Comparison of ENCODE assay signal across 1 cellular context in the genomic region with DNA sequence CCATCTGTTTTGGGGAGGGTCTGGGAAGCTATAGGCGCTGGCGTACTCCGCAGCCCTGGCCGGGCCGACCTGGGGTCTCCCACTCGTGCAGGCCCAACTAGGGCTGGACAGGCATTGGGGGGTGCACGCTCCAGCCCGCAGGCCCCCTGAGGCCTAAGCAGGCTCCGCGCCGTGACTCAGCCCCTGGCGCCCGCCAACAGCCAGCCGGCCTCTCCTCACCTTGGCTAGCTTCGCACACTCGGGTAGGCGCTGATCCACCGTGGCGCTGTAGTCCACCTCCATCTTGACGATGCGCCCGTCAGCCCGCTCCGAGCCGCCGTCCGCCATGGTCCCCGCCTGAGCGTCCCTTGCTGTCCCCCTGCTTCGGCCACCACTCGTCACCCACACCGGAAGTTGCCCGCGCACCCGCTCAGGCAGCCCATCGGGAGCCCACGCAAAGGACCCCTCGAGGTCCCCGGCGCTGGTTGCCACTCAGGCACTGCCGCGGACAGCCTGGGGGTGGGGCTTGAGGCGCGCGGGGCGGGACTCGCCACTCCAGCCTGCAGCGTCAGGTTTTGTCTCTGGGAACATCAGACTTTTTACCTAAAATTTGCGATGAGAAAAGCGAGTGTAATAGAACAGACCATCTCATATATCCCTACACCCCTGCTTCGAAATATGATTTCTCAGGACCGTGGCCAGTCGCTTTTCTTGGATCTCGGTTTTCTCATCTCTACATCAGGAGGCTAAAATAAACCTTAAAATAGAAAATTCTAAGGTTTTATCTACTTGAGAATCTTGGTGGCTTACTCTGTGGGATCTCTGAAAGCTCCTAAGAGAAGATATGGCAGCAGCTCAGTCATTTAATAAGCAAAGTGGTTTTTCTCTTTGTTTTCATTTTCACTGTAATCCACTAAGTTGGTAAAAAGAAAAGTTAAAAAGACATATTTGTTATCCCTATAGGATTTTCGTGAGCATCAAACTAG.
TF ChIP-seq lines count a peak whose summit lies in the region.

A gene (minus strand): TSS at position 385 of the 965 bp plus-strand sequence. CDS start 58 bp downstream, at position 327.

TF ChIP-seq in HepG2, 621 proteins besides CTCF, POLR2A, EP300 and RAD21 (continued from another document and continues in another):
- TF ChIP-seq, protein P1, sequence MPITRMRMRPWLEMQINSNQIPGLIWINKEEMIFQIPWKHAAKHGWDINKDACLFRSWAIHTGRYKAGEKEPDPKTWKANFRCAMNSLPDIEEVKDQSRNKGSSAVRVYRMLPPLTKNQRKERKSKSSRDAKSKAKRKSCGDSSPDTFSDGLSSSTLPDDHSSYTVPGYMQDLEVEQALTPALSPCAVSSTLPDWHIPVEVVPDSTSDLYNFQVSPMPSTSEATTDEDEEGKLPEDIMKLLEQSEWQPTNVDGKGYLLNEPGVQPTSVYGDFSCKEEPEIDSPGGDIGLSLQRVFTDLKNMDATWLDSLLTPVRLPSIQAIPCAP (CRISPR knock-in tag; IDR thresholded peaks at IDR 0.05; ENCODE audit: low read depth): no peak
- TF ChIP-seq ZSCAN25 (CRISPR knock-in tag; IDR thresholded peaks at IDR 0.05) (peak; percentile 80), ARNT2 (CRISPR knock-in tag; IDR thresholded peaks at IDR 0.05; ENCODE audit: low read depth) (peak; percentile 95), RNF2 (conservative IDR thresholded peaks at IDR 0.05; ENCODE audit: low read depth) (0 out of 2 replicates have a peak, but pooled peaks have one; percentile 59), FOXM1 (CRISPR knock-in tag; IDR thresholded peaks at IDR 0.05) (no peak), SP140L (CRISPR knock-in tag; IDR thresholded peaks at IDR 0.05; ENCODE audit: borderline replicate concordance) (no peak), MBD4 (IDR thresholded peaks at IDR 0.05; ENCODE audit: borderline replicate concordance, low read length) (no peak), FOXK1 (CRISPR knock-in tag; IDR thresholded peaks at IDR 0.05; ENCODE audit: borderline replicate concordance, low read depth) (peak; percentile 79), AGO2 (optimal IDR thresholded peaks at IDR 0.05; ENCODE audit: low read depth, low read length) (peak; percentile 83), U2AF1 (optimal IDR thresholded peaks at IDR 0.05; ENCODE audit: low read depth, low read length) (peak; percentile 69), KDM1A (CRISPR knock-in tag; IDR thresholded peaks at IDR 0.05) (no peak; the same call in 1 of the 2 replicates), ZNF484 (CRISPR knock-in tag; IDR thresholded peaks at IDR 0.05; ENCODE audit: borderline replicate concordance, low read depth) (no peak), PITX1 (CRISPR knock-in tag; IDR thresholded peaks at IDR 0.05) (peak; percentile 61), ZSCAN30 (CRISPR knock-in tag; IDR thresholded peaks at IDR 0.05) (no peak), RAD51 (IDR thresholded peaks at IDR 0.05; ENCODE audit: borderline replicate concordance) (no peak), ZNF101 (CRISPR knock-in tag; IDR thresholded peaks at IDR 0.05; ENCODE audit: borderline replicate concordance, low read depth) (no peak; the same call in 1 of the 2 replicates), THYN1 (CRISPR knock-in tag; IDR thresholded peaks at IDR 0.05; ENCODE audit: borderline replicate concordance, low read depth) (0 out of 2 replicates have a peak, but pooled peaks have one; percentile 23), ZKSCAN5 (CRISPR knock-in tag; IDR thresholded peaks at IDR 0.05) (peak; percentile 64; the same call in 1 of the 2 replicates), NFE2L2 (IDR thresholded peaks at IDR 0.05; ENCODE audit: low read length) (no peak), NFYC (CRISPR knock-in tag; IDR thresholded peaks at IDR 0.05) (no peak), ZNF143 (CRISPR knock-in tag; IDR thresholded peaks at IDR 0.05) (0 out of 2 replicates have a peak, but pooled peaks have one; percentile 47), POLR2G (IDR thresholded peaks at IDR 0.05; ENCODE audit: low read depth, low read length) (peak; percentile 97), ATRX (CRISPR knock-in tag; IDR thresholded peaks at IDR 0.05; ENCODE audit: borderline replicate concordance) (no peak), ZNF225 (CRISPR knock-in tag; IDR thresholded peaks at IDR 0.05) (peak; percentile 98; the same call in 1 of the 2 replicates), FOXA1 (IDR thresholded peaks at IDR 0.05) (no peak), FOXA1 (CRISPR knock-in tag; IDR thresholded peaks at IDR 0.05) (peak; percentile 53; the same call in 1 of the 2 replicates), SAFB2 (CRISPR knock-in tag; IDR thresholded peaks at IDR 0.05; ENCODE audit: borderline replicate concordance, low read depth) (peak; percentile 73; the same call in 1 of the 2 replicates), NCOA5 (CRISPR knock-in tag; IDR thresholded peaks at IDR 0.05) (no peak), FOXP1 (IDR thresholded peaks at IDR 0.05) (no peak), FOXP1 (CRISPR knock-in tag; IDR thresholded peaks at IDR 0.05) (no peak), ZNF891 (CRISPR knock-in tag; IDR thresholded peaks at IDR 0.05) (peak; percentile 96), EEA1 (CRISPR knock-in tag; IDR thresholded peaks at IDR 0.05; ENCODE audit: borderline replicate concordance) (peak; percentile 95; the same call in 1 of the 2 replicates), ZNF737 (CRISPR knock-in tag; IDR thresholded peaks at IDR 0.05; ENCODE audit: borderline replicate concordance) (0 out of 2 replicates have a peak, but pooled peaks have one; percentile 84), HNRNPUL1 (IDR thresholded peaks at IDR 0.05; ENCODE audit: low read depth, low read length) (peak; percentile 67; the same call in 1 of the 2 replicates), ZNF264 (CRISPR knock-in tag; IDR thresholded peaks at IDR 0.05) (peak; percentile 82), ZNF383 (CRISPR knock-in tag; IDR thresholded peaks at IDR 0.05; ENCODE audit: borderline replicate concordance) (peak; percentile 88; the same call in 1 of the 2 replicates), SIX1 (CRISPR knock-in tag; IDR thresholded peaks at IDR 0.05; ENCODE audit: borderline replicate concordance) (0 out of 2 replicates have a peak, but pooled peaks have one; percentile 20), KDM3A (CRISPR knock-in tag; IDR thresholded peaks at IDR 0.05; ENCODE audit: low read depth) (peak; percentile 80), TRIM24 (CRISPR knock-in tag; IDR thresholded peaks at IDR 0.05) (no peak), FOXC1 (CRISPR knock-in tag; IDR thresholded peaks at IDR 0.05; ENCODE audit: borderline replicate concordance) (peak; percentile 97), SNRNP70 (IDR thresholded peaks at IDR 0.05; ENCODE audit: low read depth, low read length) (no peak), ZNF879 (CRISPR knock-in tag; IDR thresholded peaks at IDR 0.05) (peak; percentile 92; the same call in 1 of the 2 replicates), ZNF451 (CRISPR knock-in tag; IDR thresholded peaks at IDR 0.05) (no peak), ZNF329 (CRISPR knock-in tag; IDR thresholded peaks at IDR 0.05; ENCODE audit: low read depth) (0 out of 2 replicates have a peak, but pooled peaks have one; percentile 79), IKZF4 (CRISPR knock-in tag; IDR thresholded peaks at IDR 0.05; ENCODE audit: borderline replicate concordance, low read depth, not compliant biosample characterization) (peak; percentile 95), ZNF564 (CRISPR knock-in tag; IDR thresholded peaks at IDR 0.05) (no peak; the same call in 1 of the 2 replicates), NFIB (CRISPR knock-in tag; IDR thresholded peaks at IDR 0.05; ENCODE audit: borderline replicate concordance) (no peak), JUN (CRISPR knock-in tag; IDR thresholded peaks at IDR 0.05) (peak; percentile 86)
- TF ChIP-seq, protein P2, sequence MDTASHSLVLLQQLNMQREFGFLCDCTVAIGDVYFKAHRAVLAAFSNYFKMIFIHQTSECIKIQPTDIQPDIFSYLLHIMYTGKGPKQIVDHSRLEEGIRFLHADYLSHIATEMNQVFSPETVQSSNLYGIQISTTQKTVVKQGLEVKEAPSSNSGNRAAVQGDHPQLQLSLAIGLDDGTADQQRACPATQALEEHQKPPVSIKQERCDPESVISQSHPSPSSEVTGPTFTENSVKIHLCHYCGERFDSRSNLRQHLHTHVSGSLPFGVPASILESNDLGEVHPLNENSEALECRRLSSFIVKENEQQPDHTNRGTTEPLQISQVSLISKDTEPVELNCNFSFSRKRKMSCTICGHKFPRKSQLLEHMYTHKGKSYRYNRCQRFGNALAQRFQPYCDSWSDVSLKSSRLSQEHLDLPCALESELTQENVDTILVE (CRISPR knock-in tag; IDR thresholded peaks at IDR 0.05): peak; percentile 75
- TF ChIP-seq, protein P3, sequence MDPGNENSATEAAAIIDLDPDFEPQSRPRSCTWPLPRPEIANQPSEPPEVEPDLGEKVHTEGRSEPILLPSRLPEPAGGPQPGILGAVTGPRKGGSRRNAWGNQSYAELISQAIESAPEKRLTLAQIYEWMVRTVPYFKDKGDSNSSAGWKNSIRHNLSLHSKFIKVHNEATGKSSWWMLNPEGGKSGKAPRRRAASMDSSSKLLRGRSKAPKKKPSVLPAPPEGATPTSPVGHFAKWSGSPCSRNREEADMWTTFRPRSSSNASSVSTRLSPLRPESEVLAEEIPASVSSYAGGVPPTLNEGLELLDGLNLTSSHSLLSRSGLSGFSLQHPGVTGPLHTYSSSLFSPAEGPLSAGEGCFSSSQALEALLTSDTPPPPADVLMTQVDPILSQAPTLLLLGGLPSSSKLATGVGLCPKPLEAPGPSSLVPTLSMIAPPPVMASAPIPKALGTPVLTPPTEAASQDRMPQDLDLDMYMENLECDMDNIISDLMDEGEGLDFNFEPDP (CRISPR knock-in tag; conservative IDR thresholded peaks at IDR 0.05): no peak
- TF ChIP-seq, protein P4, sequence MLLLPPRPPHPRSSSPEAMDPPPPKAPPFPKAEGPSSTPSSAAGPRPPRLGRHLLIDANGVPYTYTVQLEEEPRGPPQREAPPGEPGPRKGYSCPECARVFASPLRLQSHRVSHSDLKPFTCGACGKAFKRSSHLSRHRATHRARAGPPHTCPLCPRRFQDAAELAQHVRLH (CRISPR knock-in tag; IDR thresholded peaks at IDR 0.05; ENCODE audit: borderline replicate concordance, low read depth): peak; percentile 98
- TF ChIP-seq, protein P5, sequence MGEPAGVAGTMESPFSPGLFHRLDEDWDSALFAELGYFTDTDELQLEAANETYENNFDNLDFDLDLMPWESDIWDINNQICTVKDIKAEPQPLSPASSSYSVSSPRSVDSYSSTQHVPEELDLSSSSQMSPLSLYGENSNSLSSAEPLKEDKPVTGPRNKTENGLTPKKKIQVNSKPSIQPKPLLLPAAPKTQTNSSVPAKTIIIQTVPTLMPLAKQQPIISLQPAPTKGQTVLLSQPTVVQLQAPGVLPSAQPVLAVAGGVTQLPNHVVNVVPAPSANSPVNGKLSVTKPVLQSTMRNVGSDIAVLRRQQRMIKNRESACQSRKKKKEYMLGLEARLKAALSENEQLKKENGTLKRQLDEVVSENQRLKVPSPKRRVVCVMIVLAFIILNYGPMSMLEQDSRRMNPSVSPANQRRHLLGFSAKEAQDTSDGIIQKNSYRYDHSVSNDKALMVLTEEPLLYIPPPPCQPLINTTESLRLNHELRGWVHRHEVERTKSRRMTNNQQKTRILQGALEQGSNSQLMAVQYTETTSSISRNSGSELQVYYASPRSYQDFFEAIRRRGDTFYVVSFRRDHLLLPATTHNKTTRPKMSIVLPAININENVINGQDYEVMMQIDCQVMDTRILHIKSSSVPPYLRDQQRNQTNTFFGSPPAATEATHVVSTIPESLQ (CRISPR knock-in tag; conservative IDR thresholded peaks at IDR 0.05): 0 out of 2 replicates have a peak, but pooled peaks have one; percentile 87
- TF ChIP-seq, protein P6, sequence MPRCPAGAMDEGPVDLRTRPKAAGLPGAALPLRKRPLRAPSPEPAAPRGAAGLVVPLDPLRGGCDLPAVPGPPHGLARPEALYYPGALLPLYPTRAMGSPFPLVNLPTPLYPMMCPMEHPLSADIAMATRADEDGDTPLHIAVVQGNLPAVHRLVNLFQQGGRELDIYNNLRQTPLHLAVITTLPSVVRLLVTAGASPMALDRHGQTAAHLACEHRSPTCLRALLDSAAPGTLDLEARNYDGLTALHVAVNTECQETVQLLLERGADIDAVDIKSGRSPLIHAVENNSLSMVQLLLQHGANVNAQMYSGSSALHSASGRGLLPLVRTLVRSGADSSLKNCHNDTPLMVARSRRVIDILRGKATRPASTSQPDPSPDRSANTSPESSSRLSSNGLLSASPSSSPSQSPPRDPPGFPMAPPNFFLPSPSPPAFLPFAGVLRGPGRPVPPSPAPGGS (CRISPR knock-in tag; IDR thresholded peaks at IDR 0.05): peak; percentile 99
- TF ChIP-seq, protein P7, sequence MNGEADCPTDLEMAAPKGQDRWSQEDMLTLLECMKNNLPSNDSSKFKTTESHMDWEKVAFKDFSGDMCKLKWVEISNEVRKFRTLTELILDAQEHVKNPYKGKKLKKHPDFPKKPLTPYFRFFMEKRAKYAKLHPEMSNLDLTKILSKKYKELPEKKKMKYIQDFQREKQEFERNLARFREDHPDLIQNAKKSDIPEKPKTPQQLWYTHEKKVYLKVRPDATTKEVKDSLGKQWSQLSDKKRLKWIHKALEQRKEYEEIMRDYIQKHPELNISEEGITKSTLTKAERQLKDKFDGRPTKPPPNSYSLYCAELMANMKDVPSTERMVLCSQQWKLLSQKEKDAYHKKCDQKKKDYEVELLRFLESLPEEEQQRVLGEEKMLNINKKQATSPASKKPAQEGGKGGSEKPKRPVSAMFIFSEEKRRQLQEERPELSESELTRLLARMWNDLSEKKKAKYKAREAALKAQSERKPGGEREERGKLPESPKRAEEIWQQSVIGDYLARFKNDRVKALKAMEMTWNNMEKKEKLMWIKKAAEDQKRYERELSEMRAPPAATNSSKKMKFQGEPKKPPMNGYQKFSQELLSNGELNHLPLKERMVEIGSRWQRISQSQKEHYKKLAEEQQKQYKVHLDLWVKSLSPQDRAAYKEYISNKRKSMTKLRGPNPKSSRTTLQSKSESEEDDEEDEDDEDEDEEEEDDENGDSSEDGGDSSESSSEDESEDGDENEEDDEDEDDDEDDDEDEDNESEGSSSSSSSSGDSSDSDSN (CRISPR knock-in tag; IDR thresholded peaks at IDR 0.05): peak; percentile 94
- TF ChIP-seq, protein P8, sequence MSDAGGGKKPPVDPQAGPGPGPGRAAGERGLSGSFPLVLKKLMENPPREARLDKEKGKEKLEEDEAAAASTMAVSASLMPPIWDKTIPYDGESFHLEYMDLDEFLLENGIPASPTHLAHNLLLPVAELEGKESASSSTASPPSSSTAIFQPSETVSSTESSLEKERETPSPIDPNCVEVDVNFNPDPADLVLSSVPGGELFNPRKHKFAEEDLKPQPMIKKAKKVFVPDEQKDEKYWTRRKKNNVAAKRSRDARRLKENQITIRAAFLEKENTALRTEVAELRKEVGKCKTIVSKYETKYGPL (CRISPR knock-in tag; IDR thresholded peaks at IDR 0.05): no peak
- TF ChIP-seq, protein P9, sequence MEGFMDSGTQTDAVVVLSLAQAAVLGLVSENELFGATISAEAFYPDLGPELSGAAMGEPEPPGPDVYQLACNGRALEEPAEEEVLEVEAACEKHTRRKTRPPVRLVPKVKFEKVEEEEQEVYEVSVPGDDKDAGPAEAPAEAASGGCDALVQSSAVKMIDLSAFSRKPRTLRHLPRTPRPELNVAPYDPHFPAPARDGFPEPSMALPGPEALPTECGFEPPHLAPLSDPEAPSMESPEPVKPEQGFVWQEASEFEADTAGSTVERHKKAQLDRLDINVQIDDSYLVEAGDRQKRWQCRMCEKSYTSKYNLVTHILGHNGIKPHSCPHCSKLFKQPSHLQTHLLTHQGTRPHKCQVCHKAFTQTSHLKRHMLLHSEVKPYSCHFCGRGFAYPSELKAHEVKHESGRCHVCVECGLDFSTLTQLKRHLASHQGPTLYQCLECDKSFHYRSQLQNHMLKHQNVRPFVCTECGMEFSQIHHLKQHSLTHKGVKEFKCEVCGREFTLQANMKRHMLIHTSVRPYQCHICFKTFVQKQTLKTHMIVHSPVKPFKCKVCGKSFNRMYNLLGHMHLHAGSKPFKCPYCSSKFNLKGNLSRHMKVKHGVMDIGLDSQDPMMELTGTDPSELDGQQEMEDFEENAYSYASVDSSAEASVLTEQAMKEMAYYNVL (CRISPR knock-in tag; IDR thresholded peaks at IDR 0.05; ENCODE audit: borderline replicate concordance): peak; percentile 82
